In the genomic region with DNA sequence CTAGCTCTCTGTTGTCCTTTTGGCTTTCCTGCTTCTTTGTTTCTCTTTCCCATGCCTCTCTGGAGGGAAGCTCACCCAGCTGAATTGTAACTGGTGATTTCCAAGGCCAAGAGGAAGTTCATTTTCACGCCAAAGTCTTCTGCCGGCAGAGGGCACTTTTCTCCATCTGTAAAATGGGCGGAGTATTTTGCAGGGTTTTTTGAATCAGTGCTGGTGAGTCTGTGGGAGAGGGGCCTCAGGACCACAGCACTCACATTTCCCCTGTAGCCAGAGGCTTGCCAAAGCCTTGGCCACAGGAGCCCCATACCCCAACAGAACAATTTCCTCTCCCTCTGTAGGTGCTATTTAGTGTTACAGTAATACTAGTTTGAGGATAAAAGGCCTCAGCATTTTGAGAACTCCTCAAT, we compare ENCODE assay signal across 8 cellular contexts. TPM values are rescaled to one million over a fixed set of nuclear protein-coding genes. Genes with fewer than 3 reads are reported as not detected.
DNase-seq lines count a peak whose midpoint lies in the region; ATAC-seq and TF ChIP-seq lines count a peak whose summit lies in the region.

No MANE protein-coding gene starts in this region.

- no peaks in the 10 kb centered on the region for H3K9me3 Mint-ChIP-seq in activated naive CD4-positive, alpha-beta T cell treated with anti-CD3 and anti-CD28 coated beads, Interleukin-2, amount 10 ng/mL, durations not matched to agents 7 days and 5 days
- no peaks in the 10 kb centered on the region for H3K9me3 Mint-ChIP-seq in nephron progenitor cell

- H3K27me3 Mint-ChIP-seq in activated naive CD4-positive, alpha-beta T cell treated with anti-CD3 and anti-CD28 coated beads, Interleukin-2, amount 10 ng/mL, durations not matched to agents 7 days and 5 days, result peaks cover 12% of the 10 kb centered on the region
- peaks cover 6% of the 10 kb centered on the region for H3K27me3 Mint-ChIP-seq in nephron progenitor cell (ENCODE audit: low read depth, poor library complexity)

- no peak overlapping the region for H4K8ac ChIP-seq in neuronal stem cell (ENCODE audit: low read depth, low read length)

- H3K27ac ChIP-seq in neuronal stem cell (replicated peaks; ENCODE audit: low read length), result no peak overlapping the region

- H2BK15ac ChIP-seq in neuronal stem cell (ENCODE audit: low read length), result no peak overlapping the region

- H3K4ac ChIP-seq in neuronal stem cell (ENCODE audit: low read length), result no peak overlapping the region

- H3K18ac ChIP-seq in neuronal stem cell (ENCODE audit: low read length), result no peak overlapping the region

- peaks cover under 1 to 2% of the 10 kb centered on the region in 2 donors for H3K4me1 ChIP-seq in neuronal stem cell (ENCODE audit: control insufficient read depth in 2 of 2, insufficient read depth in 1 of 2, low read depth in 1 of 2, low read length in 2 of 2)

- H2AFZ ChIP-seq in neuronal stem cell (ENCODE audit: low read length), result peak overlapping the region; percentile 45

- no peaks in the 10 kb centered on the region for H3K9me3 ChIP-seq in neuronal stem cell (replicated peaks in 1 of 2; ENCODE audit: control insufficient read depth in 2 of 2, insufficient read depth in 1 of 2, low read depth in 1 of 2, low read length in 2 of 2)

- no peaks in the 10 kb centered on the region for H3K36me3 ChIP-seq in neuronal stem cell (replicated peaks in 1 of 2; ENCODE audit: control insufficient read depth in 2 of 2, insufficient read depth in 2 of 2, low read length in 2 of 2)

- H3K36me3 Mint-ChIP-seq in activated naive CD4-positive, alpha-beta T cell treated with anti-CD3 and anti-CD28 coated beads, Interleukin-2, amount 10 ng/mL, durations not matched to agents 7 days and 5 days, result no peaks in the 10 kb centered on the region
- H3K36me3 Mint-ChIP-seq in nephron progenitor cell (ENCODE audit: low read depth), result no peaks in the 10 kb centered on the region

- WGBS in neuronal stem cell (ENCODE audit: extremely low coverage in 2 of 2, insufficient read length in 2 of 2, insufficient replicate concordance in 1 of 2), 2 donors, result no CpG with 5 or more reads among the region's 3 CpGs

- H2BK5ac ChIP-seq in neuronal stem cell (ENCODE audit: low read length), result no peak overlapping the region

- no peak overlapping the region for H2BK120ac ChIP-seq in neuronal stem cell (ENCODE audit: low read depth, low read length)

- DNase-seq in GM12865 (ENCODE audit: low read depth), result peak; percentile 70
- peak; percentile 32 for DNase-seq in NCI-H69 (lab: John Stamatoyannopoulos, UW)
- DNase-seq in activated naive CD4-positive, alpha-beta T cell treated with anti-CD3 and anti-CD28 coated beads, Interleukin-2, amount 10 ng/mL, durations not matched to agents 7 days and 5 days, result peak; percentile 55
- no peak for DNase-seq in neuronal stem cell (ENCODE audit: low spot score)
- no peak for DNase-seq in nephron progenitor cell
- no peak for DNase-seq in left cardiac atrium

- no peaks in the 10 kb centered on the region for H3K79me1 ChIP-seq in neuronal stem cell (ENCODE audit: low read depth, low read length)

- H3K4me1 Mint-ChIP-seq in activated naive CD4-positive, alpha-beta T cell treated with anti-CD3 and anti-CD28 coated beads, Interleukin-2, amount 10 ng/mL, durations not matched to agents 7 days and 5 days, result peaks cover 16% of the 10 kb centered on the region
- H3K4me1 Mint-ChIP-seq in nephron progenitor cell, result peaks cover 40% of the 10 kb centered on the region

- H3K27ac Mint-ChIP-seq in activated naive CD4-positive, alpha-beta T cell treated with anti-CD3 and anti-CD28 coated beads, Interleukin-2, amount 10 ng/mL, durations not matched to agents 7 days and 5 days, result no peak overlapping the region
- no peak overlapping the region for H3K27ac Mint-ChIP-seq in nephron progenitor cell

- H3K4me2 ChIP-seq in neuronal stem cell (ENCODE audit: insufficient read depth, low read length, poor library complexity, severe bottlenecking), result no peak overlapping the region

- H2BK12ac ChIP-seq in neuronal stem cell (ENCODE audit: low read length), result no peak overlapping the region

- no peak overlapping the region for H3K9ac ChIP-seq in neuronal stem cell (ENCODE audit: low read depth, low read length, poor library complexity)

- no peak overlapping the region for H4K91ac ChIP-seq in neuronal stem cell (ENCODE audit: low read depth, low read length, poor library complexity)

- CTCF ChIA-PET in activated naive CD4-positive, alpha-beta T cell treated with anti-CD3 and anti-CD28 coated beads, Interleukin-2, amount 10 ng/mL, durations not matched to agents 7 days and 5 days (lab: Charles Lee), result interaction anchor here (0.7 to 2.0 kb wide), 13 partner anchors 10 to 672 kb away, joined by 3 to 7 read pairs (median 4); a partner anchor contains a TSS

- intact Hi-C loops in left cardiac atrium (cut with DNase I), result no loop called here

- no peak overlapping the region for H2AK5ac ChIP-seq in neuronal stem cell (ENCODE audit: low read depth, low read length)

- no peak overlapping the region for H3K4me3 Mint-ChIP-seq in activated naive CD4-positive, alpha-beta T cell treated with anti-CD3 and anti-CD28 coated beads, Interleukin-2, amount 10 ng/mL, durations not matched to agents 7 days and 5 days
- H3K4me3 Mint-ChIP-seq in nephron progenitor cell, result no peak overlapping the region

- H3K27me3 ChIP-seq in neuronal stem cell (ENCODE audit: control insufficient read depth in 3 of 3, insufficient read depth in 3 of 3, low read depth in 1 of 3, low read length in 3 of 3), result no peaks in the 10 kb centered on the region

- TF ChIP-seq CTCF in GM12865 (IDR thresholded peaks at IDR 0.05; ENCODE audit: insufficient read depth, low read depth, low read length, missing control alignments) (peak; percentile 59), nephron progenitor cell (IDR thresholded peaks at IDR 0.05) (no peak)

- no peak overlapping the region for H3K23ac ChIP-seq in neuronal stem cell (ENCODE audit: low read depth, low read length, poor library complexity)

- no peak overlapping the region for H3K4me3 ChIP-seq in GM12865 (ENCODE audit: low read depth, low read length)
- no peak overlapping the region for H3K4me3 ChIP-seq in neuronal stem cell (ENCODE audit: low read length in 2 of 2)

- ATAC-seq in GM21619 (IDR thresholded peaks at IDR 0.05; ENCODE audit: unreplicated experiment), result no peak
- ATAC-seq in HG03469 (IDR thresholded peaks at IDR 0.05; ENCODE audit: unreplicated experiment), result no peak
- no peak for ATAC-seq in left cardiac atrium

- no peak overlapping the region for H3K14ac ChIP-seq in neuronal stem cell (ENCODE audit: low read length)

RNA-seq across cellular contexts. Expression of a gene that starts 42.3 kb away (rescaled TPM):
- 252 TPM for polyA plus RNA-seq in neuronal stem cell (2013, experiment 1 of 2)
- polyA plus RNA-seq in neuronal stem cell (2013, experiment 2 of 2), result 246 TPM
- 100 to 1,000 TPM; 104 to 162 TPM for total RNA-seq in left cardiac atrium

RNA-seq across cellular contexts. Expression of a gene that starts 53.1 kb away (rescaled TPM):
- 7.3 TPM for polyA plus RNA-seq in neuronal stem cell (2013, experiment 1 of 2)
- 6.5 TPM for polyA plus RNA-seq in neuronal stem cell (2013, experiment 2 of 2)
- total RNA-seq in left cardiac atrium, result 10 to 100 TPM; 41.4 to 42.5 TPM

Comparison
In these comparisons a context has a peak if more than half of its experiments do, and no peak if none do; other contexts are left out.
1. DNase-seq: peak in GM12865 (single experiment), NCI-H69 (single experiment) and activated naive CD4-positive, alpha-beta T cell treated with anti-CD3 and anti-CD28 coated beads, Interleukin-2, amount 10 ng/mL, durations not matched to agents 7 days and 5 days (single experiment); none in neuronal stem cell (single experiment), nephron progenitor cell (single experiment) and left cardiac atrium (single experiment).